Comparison of ENCODE assay signal across 12 cellular contexts in genomic region chr19:47350599-47350998, GRCh38. TPM values are rescaled to one million over a fixed set of nuclear protein-coding genes. Genes with fewer than 3 reads are reported as not detected.
DNase-seq lines count a peak whose midpoint lies in the region; ATAC-seq and TF ChIP-seq lines count a peak whose summit lies in the region.
"Had no signal": no experiment of that assay in that cellular context is flagged by ENCODE, and none has a peak within 500 bp of the region (broad histone marks: within the 10 kb centered on the region; RNA-seq: fewer than 3 reads in every experiment).

No MANE protein-coding gene starts in this region.

- TF ChIP-seq CTCF in OCI-LY1 (IDR thresholded peaks at IDR 0.05; ENCODE audit: low read length) = no peak
- no peak for TF ChIP-seq CTCF in brain (conservative IDR thresholded peaks at IDR 0.05)
- TF ChIP-seq CTCF in osteocyte (IDR thresholded peaks at IDR 0.05) = no peak

- peaks cover 36% of the 10 kb centered on the region for H3K4me1 ChIP-seq in OCI-LY1 (ENCODE audit: insufficient read depth, low read length, severe bottlenecking)

- ATAC-seq in activated CD8-positive, alpha-beta memory T cell treated with anti-CD3 and anti-CD28 coated beads, Interleukin-2, amount 10 ng/mL, durations not matched to agents 7 days and 5 days = no peak

- no peaks in the 10 kb centered on the region for H3F3A ChIP-seq in OCI-LY1 (ENCODE audit: insufficient read depth, low read length)

- CTCF ChIA-PET in activated CD8-positive, alpha-beta memory T cell treated with anti-CD3 and anti-CD28 coated beads, Interleukin-2, amount 10 ng/mL, durations not matched to agents 7 days and 5 days (lab: Charles Lee) = interaction anchor here (1.2 to 3.3 kb wide), 6 partner anchors 7 to 86 kb away, joined by 3 to 28 read pairs (median 6); no protein-coding TSS in a partner anchor

- H3K27me3 ChIP-seq in OCI-LY1 (ENCODE audit: insufficient read depth, low read length) = no peaks in the 10 kb centered on the region

- H3K27ac ChIP-seq in OCI-LY1 (ENCODE audit: low read depth, low read length, poor library complexity, severe bottlenecking) = no peak overlapping the region

- no peaks in the 10 kb centered on the region for H4K20me1 ChIP-seq in OCI-LY1 (ENCODE audit: insufficient read depth, low read length)

- H3K4me3 Mint-ChIP-seq in activated CD8-positive, alpha-beta memory T cell treated with anti-CD3 and anti-CD28 coated beads, Interleukin-2, amount 10 ng/mL, durations not matched to agents 7 days and 5 days = peak overlapping the region; percentile 39
- H3K4me3 Mint-ChIP-seq in brain (peak overlapping the region; percentile 77 to 95 (median 77)), osteocyte (ENCODE audit: unreplicated experiment) (peak overlapping the region; percentile 49)

- H3K9ac ChIP-seq in OCI-LY1 (ENCODE audit: low read length) = no peak overlapping the region

- H3K9me3 ChIP-seq in OCI-LY1 (ENCODE audit: low read length) = no peaks in the 10 kb centered on the region

- no peaks in the 10 kb centered on the region for H3K9me2 ChIP-seq in OCI-LY1 (ENCODE audit: low read depth, low read length)

- peaks cover 33% of the 10 kb centered on the region for H3K4me1 Mint-ChIP-seq in activated CD8-positive, alpha-beta memory T cell treated with anti-CD3 and anti-CD28 coated beads, Interleukin-2, amount 10 ng/mL, durations not matched to agents 7 days and 5 days
- peaks cover 50% of the 10 kb centered on the region for H3K4me1 Mint-ChIP-seq in brain
- H3K4me1 Mint-ChIP-seq in osteocyte (ENCODE audit: unreplicated experiment) = peaks cover 22% of the 10 kb centered on the region

- peak overlapping the region; percentile 38 for H3K27ac Mint-ChIP-seq in activated CD8-positive, alpha-beta memory T cell treated with anti-CD3 and anti-CD28 coated beads, Interleukin-2, amount 10 ng/mL, durations not matched to agents 7 days and 5 days
- peak overlapping the region in 4 of 5 experiments; percentile 29 to 89 (median 41) for H3K27ac Mint-ChIP-seq in brain
- peak overlapping the region; percentile 23 for H3K27ac Mint-ChIP-seq in osteocyte (ENCODE audit: unreplicated experiment)

- peak overlapping the region; percentile 35; the same call in 1 of the 2 replicates for H3K4me2 ChIP-seq in OCI-LY1 (ENCODE audit: low read length)

- H3K27me3 Mint-ChIP-seq in activated CD8-positive, alpha-beta memory T cell treated with anti-CD3 and anti-CD28 coated beads, Interleukin-2, amount 10 ng/mL, durations not matched to agents 7 days and 5 days = no peaks in the 10 kb centered on the region
- H3K27me3 Mint-ChIP-seq in brain (peaks cover 10% of the 10 kb centered on the region), osteocyte (ENCODE audit: unreplicated experiment) (no peaks in the 10 kb centered on the region)

- no peak for DNase-seq in activated CD8-positive, alpha-beta memory T cell treated with anti-CD3 and anti-CD28 coated beads, Interleukin-2, amount 10 ng/mL, durations not matched to agents 7 days and 5 days
- DNase-seq in activated CD8-positive, alpha-beta memory T cell treated with anti-CD3 and anti-CD28 coated beads, Interleukin-2, amount 50 U/mL, for 4 hours = no peak
- DNase-seq in osteocyte (ENCODE audit: extremely low spot score, unreplicated experiment) (no peak), C1 segment of cervical spinal cord (lab: John Stamatoyannopoulos, UW) (no peak), NCI-H1694 (lab: John Stamatoyannopoulos, UW) (no peak), germinal center (ENCODE audit: low spot score) (no peak)
- DNase-seq: cortex of kidney, NCI-H446, RPMI8226 had no signal

- H3K36me3 Mint-ChIP-seq in activated CD8-positive, alpha-beta memory T cell treated with anti-CD3 and anti-CD28 coated beads, Interleukin-2, amount 10 ng/mL, durations not matched to agents 7 days and 5 days = peaks cover 30% of the 10 kb centered on the region
- peaks cover 59% of the 10 kb centered on the region for H3K36me3 Mint-ChIP-seq in brain
- H3K36me3 Mint-ChIP-seq in osteocyte (ENCODE audit: unreplicated experiment) = peaks cover 13% of the 10 kb centered on the region

- H3K4me3 ChIP-seq in OCI-LY1 (ENCODE audit: low read depth, low read length, poor library complexity, severe bottlenecking) = no peak overlapping the region

- H3K79me2 ChIP-seq in OCI-LY1 (ENCODE audit: insufficient read depth, low read length) = peaks cover 10% of the 10 kb centered on the region

- H3K9me3 Mint-ChIP-seq in activated CD8-positive, alpha-beta memory T cell treated with anti-CD3 and anti-CD28 coated beads, Interleukin-2, amount 10 ng/mL, durations not matched to agents 7 days and 5 days (ENCODE audit: low read depth) = no peaks in the 10 kb centered on the region
- H3K9me3 Mint-ChIP-seq in brain (peaks cover 0 to 2% (median 0%) of the 10 kb centered on the region in 5 experiments), osteocyte (ENCODE audit: unreplicated experiment) (no peaks in the 10 kb centered on the region)

- peaks cover 42% of the 10 kb centered on the region for H3K36me3 ChIP-seq in OCI-LY1 (ENCODE audit: insufficient read depth, low read length)

- H2AFZ ChIP-seq in OCI-LY1 (ENCODE audit: low read length) = no peak overlapping the region

RNA-seq across cellular contexts. Expression of gene DHX34, which starts 1.5 kb away (rescaled TPM):
- 10 to 100 TPM; 11.7 to 14.3 TPM for total RNA-seq in activated CD8-positive, alpha-beta memory T cell treated with anti-CD3 and anti-CD28 coated beads, Interleukin-2, amount 10 ng/mL, durations not matched to agents 7 days and 5 days
- polyA plus RNA-seq in brain (ENCODE audit: insufficient read depth, low read depth, low replicate concordance) = 10.0 TPM
- 17.5 and 19.2 TPM in 2 replicates for total RNA-seq in osteocyte

RNA-seq across cellular contexts. Expression of gene C5AR2, which starts 18.6 kb away (rescaled TPM):
- total RNA-seq in activated CD8-positive, alpha-beta memory T cell treated with anti-CD3 and anti-CD28 coated beads, Interleukin-2, amount 10 ng/mL, durations not matched to agents 7 days and 5 days = under 1 TPM; 0.07 to 0.29 TPM
- polyA plus RNA-seq in brain (ENCODE audit: insufficient read depth, low read depth, low replicate concordance) = 0.12 TPM
- total RNA-seq in osteocyte = 0.08 TPM in 1 of 2 replicates, not detected in the other

RNA-seq across cellular contexts. Expression of gene C5AR1, which starts 40.9 kb away (rescaled TPM):
- total RNA-seq in activated CD8-positive, alpha-beta memory T cell treated with anti-CD3 and anti-CD28 coated beads, Interleukin-2, amount 10 ng/mL, durations not matched to agents 7 days and 5 days = 1 to 10 TPM in 1 of 2 experiments, not detected in 1; 1.4 TPM
- 3.2 TPM for polyA plus RNA-seq in brain (ENCODE audit: insufficient read depth, low read depth, low replicate concordance)
- 0.48 and 0.65 TPM in 2 replicates for total RNA-seq in osteocyte
- total RNA-seq: M059J had no signal
